ENCODE assay signal across 24 cellular contexts in genomic region chr2:73766994-73767393, GRCh38. TPM values are rescaled to one million over a fixed set of nuclear protein-coding genes. Genes with fewer than 3 reads are reported as not detected.
"Had no signal": no experiment of that assay in that cellular context is flagged by ENCODE, and none has a peak within 500 bp of the region (broad histone marks: within the 10 kb centered on the region; RNA-seq: fewer than 3 reads in every experiment).

No MANE protein-coding gene starts in this region.

- H3K9ac ChIP-seq: SK-N-SH had no signal

- H3K4me3 ChIP-seq: MG63 had no signal

- H3K27me3 ChIP-seq: MG63 had no signal

- H3K9me3 ChIP-seq: MG63, SK-N-SH had no signal

- H3K4me2 ChIP-seq: SK-N-SH had no signal

- ATAC-seq: Panc1, PC-3 had no signal

- H3K27ac ChIP-seq: RWPE1 had no signal

- DNase-seq: Karpas-422, KG1, MG63, NCI-H1092, NCI-H1105 treated with DMSO at 0.1 percent for 48 hours, NCI-H1417 treated with DMSO at 0.1 percent for 48 hours, NCI-H146, NCI-H1694 treated with DMSO at 0.1 percent for 48 hours, NCI-H1930, NCI-H2081, NCI-H2107, NCI-H226, NCI-H446, NCI-H510A, NCI-H524 treated with DMSO at 0.1 percent for 48 hours, NCI-H69, NCI-H774, PC-3, SHP77, SK-N-SH had no signal

RNA-seq across cellular contexts. Expression of gene C2orf78, which starts 17.0 kb away (rescaled TPM):
- total RNA-seq: HT-29, PC-3, SK-MEL-5 had no signal
